Comparison of ENCODE assay signal across 9 cellular contexts in genomic region chr6:112311950-112312547, GRCh38. TPM values are rescaled to one million over a fixed set of nuclear protein-coding genes. Genes with fewer than 3 reads are reported as not detected.
DNase-seq lines count a peak whose midpoint lies in the region; ATAC-seq, FAIRE-seq and TF ChIP-seq lines count a peak whose summit lies in the region.
"Had no signal": no experiment of that assay in that cellular context is flagged by ENCODE, and none has a peak within 500 bp of the region (broad histone marks: within the 10 kb centered on the region; RNA-seq: fewer than 3 reads in every experiment).

No MANE protein-coding gene starts in this region.

- no peak overlapping the region for H3K9ac ChIP-seq in kidney (ENCODE audit: low read length in 2 of 2)
- H3K9ac ChIP-seq: BLaER1 had no signal

- no peak overlapping the region for H3K4me3 Mint-ChIP-seq in activated CD8-positive, alpha-beta T cell treated with anti-CD3 and anti-CD28 coated beads for 36 hours
- H3K4me3 Mint-ChIP-seq in T-helper 17 cell = no peak overlapping the region

- intact Hi-C loops in activated CD8-positive, alpha-beta T cell treated with anti-CD3 and anti-CD28 coated beads for 36 hours (cut with micrococcal nuclease) = loop anchor here (1.0 kb wide), 1 partner anchor 132 kb away; no protein-coding TSS in a partner anchor
- intact Hi-C loops in kidney (cut with DNase I) = no loop called here

- no peaks in the 10 kb centered on the region for H3K9me3 Mint-ChIP-seq in activated CD8-positive, alpha-beta T cell treated with anti-CD3 and anti-CD28 coated beads for 36 hours

- DNase-seq in DMS 273 (lab: John Stamatoyannopoulos, UW; ENCODE audit: unreplicated experiment) = peak; percentile 68
- no peak for DNase-seq in DMS 273 treated with DMSO at 0.1 percent for 48 hours (lab: John Stamatoyannopoulos, UW)
- DNase-seq in LoVo (ENCODE audit: low spot score) = peak; percentile 46
- peak; percentile 14 for DNase-seq in activated CD8-positive, alpha-beta T cell treated with anti-CD3 and anti-CD28 coated beads for 36 hours
- DNase-seq in kidney = no peak
- no peak for DNase-seq in T-helper 17 cell
- DNase-seq in occipital lobe (lab: John Stamatoyannopoulos, UW) = no peak

- no peaks in the 10 kb centered on the region for H3K9me3 ChIP-seq in kidney (ENCODE audit: control insufficient read depth in 1 of 2, low read length in 2 of 2)
- no peaks in the 10 kb centered on the region for H3K9me3 ChIP-seq in T-helper 17 cell (ENCODE audit: control insufficient read depth, low read length, poor library complexity, severe bottlenecking)
- H3K9me3 ChIP-seq: BLaER1 had no signal

- no peak overlapping the region for H3K27ac ChIP-seq in kidney (ENCODE audit: low read depth in 2 of 2, low read length in 2 of 2)
- H3K27ac ChIP-seq: BLaER1 had no signal

- H3K4me3 ChIP-seq in kidney (ENCODE audit: low read length in 2 of 2) = no peak overlapping the region
- H3K4me3 ChIP-seq: BLaER1 had no signal

- no peak overlapping the region for H3K27ac Mint-ChIP-seq in activated CD8-positive, alpha-beta T cell treated with anti-CD3 and anti-CD28 coated beads for 36 hours
- no peak overlapping the region for H3K27ac Mint-ChIP-seq in T-helper 17 cell

- CTCF ChIA-PET in activated CD8-positive, alpha-beta T cell treated with anti-CD3 and anti-CD28 coated beads for 36 hours (lab: Charles Lee) = interaction anchor here (0.8 to 6.0 kb wide), 10 partner anchors 9 to 148 kb away, joined by 3 to 146 read pairs (median 6); no protein-coding TSS in a partner anchor

- H3K36me3 ChIP-seq in kidney (ENCODE audit: control insufficient read depth in 1 of 2, insufficient read depth in 2 of 2, low read length in 2 of 2) = no peaks in the 10 kb centered on the region
- H3K36me3 ChIP-seq: BLaER1 had no signal

- FAIRE-seq in kidney (lab: Jason Lieb, UNC) = peak; percentile 95

- H3K27me3 Mint-ChIP-seq in activated CD8-positive, alpha-beta T cell treated with anti-CD3 and anti-CD28 coated beads for 36 hours = peaks cover 24% of the 10 kb centered on the region
- peaks cover 38% of the 10 kb centered on the region for H3K27me3 Mint-ChIP-seq in T-helper 17 cell

- no peaks in the 10 kb centered on the region for H3K36me3 Mint-ChIP-seq in activated CD8-positive, alpha-beta T cell treated with anti-CD3 and anti-CD28 coated beads for 36 hours (ENCODE audit: low read depth)
- no peaks in the 10 kb centered on the region for H3K36me3 Mint-ChIP-seq in T-helper 17 cell (ENCODE audit: low read depth)

- H3K4me1 Mint-ChIP-seq in activated CD8-positive, alpha-beta T cell treated with anti-CD3 and anti-CD28 coated beads for 36 hours (ENCODE audit: low read depth) = peaks cover 5% of the 10 kb centered on the region
- H3K4me1 Mint-ChIP-seq in T-helper 17 cell = peaks cover 6% of the 10 kb centered on the region

- TF ChIP-seq CTCF in activated CD8-positive, alpha-beta T cell treated with anti-CD3 and anti-CD28 coated beads for 36 hours (IDR thresholded peaks at IDR 0.05) = peak; percentile 80
- TF ChIP-seq CTCF in kidney (IDR thresholded peaks at IDR 0.05; ENCODE audit: borderline replicate concordance, extremely low read depth, insufficient read depth) = peak; percentile 48

- no peaks in the 10 kb centered on the region for H3K4me1 ChIP-seq in kidney (ENCODE audit: control insufficient read depth in 1 of 2, insufficient read depth in 1 of 2, low read depth in 1 of 2, low read length in 2 of 2)

- POLR2A ChIA-PET in activated CD8-positive, alpha-beta T cell treated with anti-CD3 and anti-CD28 coated beads for 36 hours (lab: Charles Lee) = no interaction called here

- ATAC-seq in activated CD8-positive, alpha-beta T cell treated with anti-CD3 and anti-CD28 coated beads for 36 hours = peak; percentile 49
- ATAC-seq in HG03460 (IDR thresholded peaks at IDR 0.05; ENCODE audit: unreplicated experiment) (no peak), T-helper 17 cell (no peak)

RNA-seq across cellular contexts. Expression of gene RFPL4B, which starts 35.1 kb away (rescaled TPM):
- not detected for total RNA-seq in activated CD8-positive, alpha-beta T cell treated with anti-CD3 and anti-CD28 coated beads for 36 hours
- total RNA-seq in kidney (not detected), T-helper 17 cell (not detected), occipital lobe (not detected)
- polyA plus RNA-seq in kidney (ENCODE audit: insufficient read depth, low read depth, low replicate concordance) = not detected

RNA-seq across cellular contexts. Expression of gene LAMA4, which starts 57.7 kb away (rescaled TPM):
- not detected for total RNA-seq in activated CD8-positive, alpha-beta T cell treated with anti-CD3 and anti-CD28 coated beads for 36 hours
- total RNA-seq in kidney (20.7 TPM), T-helper 17 cell (not detected), occipital lobe (19.2 TPM)
- 5.6 TPM for polyA plus RNA-seq in kidney (ENCODE audit: insufficient read depth, low read depth, low replicate concordance)

Comparison
In these comparisons a context has a peak if more than half of its experiments do, and no peak if none do; other contexts are left out.
1. DNase-seq: peak in DMS 273 (single experiment), LoVo (single experiment) and activated CD8-positive, alpha-beta T cell treated with anti-CD3 and anti-CD28 coated beads for 36 hours (single experiment); none in DMS 273 treated with DMSO at 0.1 percent for 48 hours (single experiment), kidney (single experiment), T-helper 17 cell (0 of 3) and occipital lobe (single experiment).
2. RNA of gene LAMA4, which starts 57.7 kb away (total RNA-seq): 20.7 TPM in kidney (single experiment) and 19.2 TPM in occipital lobe (single experiment); not detected in T-helper 17 cell and not detected in activated CD8-positive, alpha-beta T cell treated with anti-CD3 and anti-CD28 coated beads for 36 hours; every median in the first group is over 10 times any median in the second.